In the genomic region with DNA sequence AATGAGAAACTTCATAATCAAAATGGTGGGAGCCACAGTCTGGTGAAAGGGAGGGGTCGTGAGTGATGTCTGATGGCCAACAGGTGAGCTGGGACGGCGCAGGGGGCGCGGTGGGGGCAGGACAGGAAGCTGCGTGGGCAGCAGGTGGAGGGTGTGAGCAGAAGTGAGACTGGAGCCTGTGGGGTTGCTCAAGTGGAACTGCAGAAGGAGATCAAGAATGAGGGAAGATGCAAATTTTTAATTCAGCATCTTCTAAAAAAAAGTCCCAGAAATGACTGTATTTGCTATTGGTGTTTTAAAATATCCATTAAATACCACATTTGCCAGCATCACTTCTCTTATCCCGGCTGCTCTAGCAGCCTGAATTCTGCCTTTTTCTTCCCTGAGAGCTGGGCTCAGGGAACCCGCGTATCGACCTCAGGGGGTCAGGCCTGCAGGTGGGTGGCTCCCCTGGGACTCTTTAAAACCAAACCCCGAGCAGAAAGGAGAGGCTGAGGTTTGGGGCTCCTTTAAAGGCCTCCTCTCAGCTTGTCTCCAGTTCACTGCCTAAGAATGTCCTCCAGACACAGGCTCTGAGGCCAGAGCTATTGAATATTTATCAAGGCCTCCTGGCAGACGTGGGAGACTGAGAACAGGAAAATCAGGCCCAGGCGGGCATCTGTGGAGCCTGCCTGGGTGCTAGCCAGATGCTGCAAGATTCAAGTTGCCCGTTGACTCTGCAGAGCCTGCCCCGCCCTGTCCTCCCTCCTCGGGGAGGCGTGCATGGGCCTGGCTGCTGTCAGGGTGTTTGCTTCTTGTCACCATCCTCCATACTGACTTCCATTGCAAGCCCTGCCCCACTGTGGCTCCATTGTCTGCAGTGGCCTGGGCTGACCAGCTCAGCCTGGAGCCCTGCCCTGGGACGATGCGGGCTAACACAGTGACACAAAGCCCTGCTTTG, we compare ENCODE assay signal across 8 cellular contexts. TPM values are rescaled to one million over a fixed set of nuclear protein-coding genes. Genes with fewer than 3 reads are reported as not detected.
A peak's percentile ranks its signal among the peaks of the same experiment; 100 is the strongest.
DNase-seq lines count a peak whose midpoint lies in the region; ATAC-seq and TF ChIP-seq lines count a peak whose summit lies in the region.

No MANE protein-coding gene starts in this region.

- H3K36me3 ChIP-seq in A673 (ENCODE audit: insufficient read depth, low read length, poor library complexity, severe bottlenecking) (no peaks in the 10 kb centered on the region), Panc1 (ENCODE audit: control insufficient read depth, insufficient read depth, low read length) (no peaks in the 10 kb centered on the region)

- H3K4me1 ChIP-seq in A673 (ENCODE audit: insufficient read depth, low read length, poor library complexity, severe bottlenecking), result peaks cover 27% of the 10 kb centered on the region
- peaks cover 22% of the 10 kb centered on the region for H3K4me1 ChIP-seq in Panc1 (ENCODE audit: control insufficient read depth, insufficient read depth, low read length)

- CTCF ChIA-PET in A673 (lab: Charles Lee) (interaction anchor here (1.2 kb wide), 1 partner anchor 96 kb away, joined by 5 read pairs; no protein-coding TSS in a partner anchor), Panc1 (lab: Charles Lee) (interaction anchor here (0.8 to 2.5 kb wide), 2 partner anchors 95 to 97 kb away, joined by 3 to 21 read pairs; no protein-coding TSS in a partner anchor)

- TF ChIP-seq CTCF in A673 (conservative IDR thresholded peaks at IDR 0.05; ENCODE audit: low read depth, low read length), result no peak
- no peak for TF ChIP-seq CTCF in Panc1 (IDR thresholded peaks at IDR 0.05)

- H3K4me3 ChIP-seq in A673 (ENCODE audit: low read depth, low read length, poor library complexity, severe bottlenecking) (no peak overlapping the region), Panc1 (ENCODE audit: low read depth in 2 of 2, low read length in 2 of 2) (no peak overlapping the region)

- in situ Hi-C loops in Panc1 (cut with HindIII; ENCODE audit: low pct_unique_long_range_greater_than_20kb, low sequenced_read_pairs), result loop anchor here (25.0 kb wide), 1 partner anchor 104 kb away; no protein-coding TSS in a partner anchor

- intact Hi-C loops in A673 (cut with micrococcal nuclease; ENCODE audit: unreplicated experiment), result loop anchor here (1.0 to 5.0 kb wide), 2 partner anchors 96 to 109 kb away; no protein-coding TSS in a partner anchor
- intact Hi-C loops in Panc1 (cut with micrococcal nuclease; ENCODE audit: unreplicated experiment), result loop anchor here (1.0 kb wide), 1 partner anchor 95 kb away; no protein-coding TSS in a partner anchor
- intact Hi-C loops in head of caudate nucleus (cut with DNase I), result loop anchor here (2.0 to 5.0 kb wide), 2 partner anchors 54 to 95 kb away; partner anchors contain the start of gene SYPL1

- H3K27ac ChIP-seq in A673 (ENCODE audit: low read depth, low read length, poor library complexity, severe bottlenecking) (no peak overlapping the region), Panc1 (ENCODE audit: low read length) (peak overlapping the region; percentile 54; the same call in 1 of the 2 replicates)

- POLR2A ChIA-PET in A673 (lab: Charles Lee; ENCODE audit: low non-redundant PET), result no interaction called here
- POLR2A ChIA-PET in Panc1 (lab: Charles Lee), result no interaction called here

- no peaks in the 10 kb centered on the region for H3K27me3 ChIP-seq in A673 (replicated peaks; ENCODE audit: insufficient read depth, low read depth, low read length, poor library complexity)
- no peaks in the 10 kb centered on the region for H3K27me3 ChIP-seq in Panc1 (ENCODE audit: control insufficient read depth, insufficient read depth, low read length)

- ATAC-seq in GM18907 (IDR thresholded peaks at IDR 0.05; ENCODE audit: unreplicated experiment) (peak; percentile 69), HG03045 (IDR thresholded peaks at IDR 0.05; ENCODE audit: unreplicated experiment) (peak; percentile 56), Panc1 (no peak)

- H3K9me3 ChIP-seq in A673 (ENCODE audit: low read depth, low read length, poor library complexity, severe bottlenecking) (no peaks in the 10 kb centered on the region), Panc1 (ENCODE audit: control insufficient read depth, insufficient read depth, low read depth, low read length) (no peaks in the 10 kb centered on the region)

- BruUV-seq in A673 (replicated peaks; lab: Mats Ljungman, UMichigan) (no TSS peak), Panc1 (replicated peaks; lab: Mats Ljungman, UMichigan) (no TSS peak)

- DNase-seq in A673 (ENCODE audit: low spot score) (peak; percentile 62), Panc1 (ENCODE audit: low read depth, low spot score) (no peak), head of caudate nucleus (peak; percentile 76 to 96 (median 92)), superior temporal gyrus (ENCODE audit: extremely low spot score) (peak; percentile 94), AG08396 (ENCODE audit: low spot score) (no peak), activated gamma-delta T cell (lab: John Stamatoyannopoulos, UW) (no peak)

RNA-seq across cellular contexts. Expression of gene SYPL1, which starts 53.9 kb away (rescaled TPM):
- total RNA-seq in A673 (2021), result 64.4 and 76.4 TPM in 2 replicates
- total RNA-seq in Panc1 (2021; ENCODE audit: unreplicated experiment), result 98.3 TPM
- 59.7 TPM for polyA plus RNA-seq in Panc1 (2012; ENCODE audit: insufficient read length)

Comparison
In these comparisons a context has a peak if more than half of its experiments do, and no peak if none do; other contexts are left out.
1. DNase-seq: peak in A673 (single experiment), head of caudate nucleus (42 of 42) and superior temporal gyrus (single experiment); none in Panc1 (single experiment), AG08396 (single experiment) and activated gamma-delta T cell (single experiment).